Comparison of ENCODE assay signal across 18 cellular contexts in genomic region chr10:663844-664243, GRCh38. TPM values are rescaled to one million over a fixed set of nuclear protein-coding genes. Genes with fewer than 3 reads are reported as not detected.
A peak's percentile ranks its signal among the peaks of the same experiment; 100 is the strongest.
DNase-seq lines count a peak whose midpoint lies in the region; TF ChIP-seq lines count a peak whose summit lies in the region.
"Had no signal": no experiment of that assay in that cellular context is flagged by ENCODE, and none has a peak within 500 bp of the region (broad histone marks: within the 10 kb centered on the region; RNA-seq: fewer than 3 reads in every experiment).

No MANE protein-coding gene starts in this region.

- no peaks in the 10 kb centered on the region for H3K27me3 Mint-ChIP-seq in activated CD4-positive, alpha-beta T cell treated with anti-CD3 and anti-CD28 coated beads, Interleukin-2, amount 10 ng/mL, durations not matched to agents 24 days and 14 days

- no peaks in the 10 kb centered on the region for H3K4me1 Mint-ChIP-seq in activated CD4-positive, alpha-beta T cell treated with anti-CD3 and anti-CD28 coated beads, Interleukin-2, amount 10 ng/mL, durations not matched to agents 24 days and 14 days
- H3K4me1 Mint-ChIP-seq: activated CD8-positive, alpha-beta memory T cell treated with anti-CD3 and anti-CD28 coated beads, Interleukin-2, amount 10 ng/mL, durations not matched to agents 7 days and 5 days had no signal

- H3K4me3 ChIP-seq in WERI-Rb-1 (ENCODE audit: low read depth, low read length), result no peak overlapping the region
- H3K4me3 ChIP-seq: heart left ventricle, suprapubic skin had no signal

- H3K27ac Mint-ChIP-seq in activated CD4-positive, alpha-beta T cell treated with anti-CD3 and anti-CD28 coated beads, Interleukin-2, amount 10 ng/mL, durations not matched to agents 24 days and 14 days, result no peak overlapping the region
- H3K27ac Mint-ChIP-seq: activated CD8-positive, alpha-beta memory T cell treated with anti-CD3 and anti-CD28 coated beads, Interleukin-2, amount 10 ng/mL, durations not matched to agents 7 days and 5 days had no signal

- no peaks in the 10 kb centered on the region for H3K9me3 ChIP-seq in WERI-Rb-1 (ENCODE audit: severe bottlenecking)
- H3K9me3 ChIP-seq: BE2C, heart left ventricle, suprapubic skin had no signal

- H3K9me3 Mint-ChIP-seq in activated CD4-positive, alpha-beta T cell treated with anti-CD3 and anti-CD28 coated beads, Interleukin-2, amount 10 ng/mL, durations not matched to agents 24 days and 14 days, result no peaks in the 10 kb centered on the region

- peak overlapping the region; percentile 91 for H3K27ac ChIP-seq in layer of hippocampus (ENCODE audit: low read depth, low read length)
- no peak overlapping the region for H3K27ac ChIP-seq in WERI-Rb-1
- H3K27ac ChIP-seq: suprapubic skin had no signal

- H3K27me3 ChIP-seq in layer of hippocampus (ENCODE audit: control insufficient read depth, insufficient read depth, low read length) (no peaks in the 10 kb centered on the region), WERI-Rb-1 (ENCODE audit: insufficient read depth, low read depth, severe bottlenecking) (no peaks in the 10 kb centered on the region)
- H3K27me3 ChIP-seq: BE2C, heart left ventricle, suprapubic skin had no signal

- in situ Hi-C loops in KBM-7 (cut with MboI; ENCODE audit: low pct_unique_long_range_greater_than_20kb, low sequenced_read_pairs), result no loop called here

- no peaks in the 10 kb centered on the region for H3K36me3 ChIP-seq in WERI-Rb-1
- H3K36me3 ChIP-seq: BE2C, heart left ventricle, suprapubic skin had no signal

- no peak for TF ChIP-seq CTCF in WERI-Rb-1 (IDR thresholded peaks at IDR 0.05; ENCODE audit: low read depth, low read length)

- H3K36me3 Mint-ChIP-seq in activated CD4-positive, alpha-beta T cell treated with anti-CD3 and anti-CD28 coated beads, Interleukin-2, amount 10 ng/mL, durations not matched to agents 24 days and 14 days (ENCODE audit: low read depth), result no peaks in the 10 kb centered on the region
- H3K36me3 Mint-ChIP-seq: activated CD8-positive, alpha-beta memory T cell treated with anti-CD3 and anti-CD28 coated beads, Interleukin-2, amount 10 ng/mL, durations not matched to agents 7 days and 5 days had no signal

- intact Hi-C loops in activated CD4-positive, alpha-beta T cell treated with anti-CD3 and anti-CD28 coated beads, Interleukin-2, amount 10 ng/mL, durations not matched to agents 24 days and 14 days (cut with micrococcal nuclease), result no loop called here

- DNase-seq in astrocyte of the hippocampus (ENCODE audit: low read depth, low spot score), result peak; percentile 62
- DNase-seq in pons (ENCODE audit: low spot score), result peak; percentile 96
- no peak for DNase-seq in activated CD4-positive, alpha-beta T cell treated with anti-CD3 and anti-CD28 coated beads, Interleukin-2, amount 10 ng/mL, durations not matched to agents 24 days and 14 days
- no peak for DNase-seq in KBM-7
- no peak for DNase-seq in effector CD8-positive, alpha-beta T cell (lab: John Stamatoyannopoulos, UW)
- DNase-seq in WERI-Rb-1, result no peak
- DNase-seq: activated CD4-positive, CD25-positive, alpha-beta regulatory T cell treated with anti-CD3 and anti-CD28 coated beads, Interleukin-2, amount 50 U/mL, for 72 hours; activated CD8-positive, alpha-beta memory T cell treated with anti-CD3 and anti-CD28 coated beads, Interleukin-2, amount 10 ng/mL, durations not matched to agents 7 days and 5 days; activated effector memory CD4-positive, alpha-beta T cell treated with Interleukin-2 at 50 U/mL for 16 hours; BE2C; dermis blood vessel endothelial cell; heart left ventricle; MV-4-11; NCI-H526; OCI-M1; stimulated activated CD4-positive, alpha-beta T cell treated with anti-CD3 and anti-CD28 coated beads, Interleukin-2, amount 100 ng/mL, for 48 hours had no signal

- no peak overlapping the region for H3K4me3 Mint-ChIP-seq in activated CD4-positive, alpha-beta T cell treated with anti-CD3 and anti-CD28 coated beads, Interleukin-2, amount 10 ng/mL, durations not matched to agents 24 days and 14 days
- H3K4me3 Mint-ChIP-seq: activated CD8-positive, alpha-beta memory T cell treated with anti-CD3 and anti-CD28 coated beads, Interleukin-2, amount 10 ng/mL, durations not matched to agents 7 days and 5 days had no signal

RNA-seq across cellular contexts. Expression of gene DIP2C, which starts 25.6 kb away (rescaled TPM):
- total RNA-seq in activated CD4-positive, alpha-beta T cell treated with anti-CD3 and anti-CD28 coated beads, Interleukin-2, amount 10 ng/mL, durations not matched to agents 24 days and 14 days, result 1.4 and 1.9 TPM in 2 replicates

Comparison
In these comparisons a context has a peak if more than half of its experiments do, and no peak if none do; other contexts are left out.
1. DNase-seq: peak in astrocyte of the hippocampus (single experiment) and pons (single experiment); none in activated CD4-positive, alpha-beta T cell treated with anti-CD3 and anti-CD28 coated beads, Interleukin-2, amount 10 ng/mL, durations not matched to agents 24 days and 14 days (single experiment), KBM-7 (single experiment), effector CD8-positive, alpha-beta T cell (single experiment) and WERI-Rb-1 (single experiment).